ENCODE assay signal across 18 cellular contexts in genomic region chr9:105713260-105713938, GRCh38. TPM values are rescaled to one million over a fixed set of nuclear protein-coding genes. Genes with fewer than 3 reads are reported as not detected.
DNase-seq lines count a peak whose midpoint lies in the region; ATAC-seq, FAIRE-seq and TF ChIP-seq lines count a peak whose summit lies in the region.
"Had no signal": no experiment of that assay in that cellular context is flagged by ENCODE, and none has a peak within 500 bp of the region (broad histone marks: within the 10 kb centered on the region; RNA-seq: fewer than 3 reads in every experiment).

No MANE protein-coding gene starts in this region.

- H3K4me1 ChIP-seq in HCT116 (ENCODE audit: control insufficient read depth in 1 of 2, insufficient read depth in 2 of 2, low read length in 2 of 2) (no peaks in the 10 kb centered on the region), endodermal cell (ENCODE audit: control insufficient read depth, insufficient read depth, low read length) (no peaks in the 10 kb centered on the region), gastrocnemius medialis (peaks cover 38 to 49% of the 10 kb centered on the region in 2 donors), small intestine (ENCODE audit: control insufficient read depth in 2 of 2, insufficient read depth in 1 of 2, low read depth in 1 of 2, low read length in 1 of 2) (no peaks in the 10 kb centered on the region)

- no peak overlapping the region for H2AFZ ChIP-seq in HCT116 (ENCODE audit: low read depth, low read length, poor library complexity, severe bottlenecking)
- H2AFZ ChIP-seq: GM23248 had no signal

- DNase-seq in activated naive CD8-positive, alpha-beta T cell treated with anti-CD3 and anti-CD28 coated beads, Interleukin-2, amount 50 U/mL, for 24 hours, result no peak
- no peak for DNase-seq in activated naive CD8-positive, alpha-beta T cell treated with anti-CD3 and anti-CD28 coated beads for 36 hours
- DNase-seq in HCT116 (ENCODE audit: low read depth, low spot score), result no peak
- peak; percentile 54 for DNase-seq in endodermal cell
- no peak for DNase-seq in stimulated activated naive CD8-positive, alpha-beta T cell treated with anti-CD3 and anti-CD28 coated beads, Interleukin-15, Interleukin-2, amounts not matched to agents 100 U/mL and 50 U/mL, for 24 hours
- DNase-seq in gastrocnemius medialis, result no peak
- no peak for DNase-seq in small intestine
- no peak for DNase-seq in G401 (ENCODE audit: low spot score)
- DNase-seq: CD8-positive, alpha-beta memory T cell; DMS 273 treated with DMSO at 0.1 percent for 48 hours; GM23248; H7 had no signal

- FAIRE-seq in small intestine (lab: Jason Lieb, UNC), result no peak
- FAIRE-seq: GM12878, GM18507 had no signal

- POLR2A ChIA-PET in HCT116 (lab: Charles Lee), result no interaction called here

- H3K27me3 ChIP-seq in HCT116 (ENCODE audit: insufficient read depth, low read length) (no peaks in the 10 kb centered on the region), endodermal cell (ENCODE audit: control insufficient read depth, insufficient read depth, low read length, poor library complexity, severe bottlenecking) (no peaks in the 10 kb centered on the region), gastrocnemius medialis (no peaks in the 10 kb centered on the region), small intestine (ENCODE audit: control insufficient read depth in 2 of 2, insufficient read depth in 2 of 2, low read length in 2 of 2) (no peaks in the 10 kb centered on the region)
- H3K27me3 ChIP-seq: BLaER1 had no signal

- H3K4me2 ChIP-seq in HCT116 (ENCODE audit: low read length), result no peak overlapping the region
- H3K4me2 ChIP-seq: BLaER1 had no signal

- H3K27ac ChIP-seq in HCT116 (ENCODE audit: low read depth, low read length) (no peak overlapping the region), endodermal cell (ENCODE audit: low read depth, low read length) (no peak overlapping the region), gastrocnemius medialis (peak overlapping the region in 2 of 4 donors; percentile 82 to 83), small intestine (ENCODE audit: low read depth in 1 of 2, low read length in 1 of 2) (no peak overlapping the region)
- H3K27ac ChIP-seq: 22Rv1, BLaER1, GM23248 had no signal

- 85 to 91% methylated on average over 3 to 10 of the region's 10 CpGs for WGBS in endodermal cell (ENCODE audit: insufficient coverage in 1 of 2, insufficient read length in 1 of 2), 2 experiments
- 96 to 98% (median 98%) methylated on average over 10 of the region's 10 CpGs for WGBS in small intestine, 3 donors

- no peak for TF ChIP-seq RAD21 in HCT116 (IDR thresholded peaks at IDR 0.05; ENCODE audit: low read depth)

- no peaks in the 10 kb centered on the region for H3K9me3 Mint-ChIP-seq in activated naive CD8-positive, alpha-beta T cell treated with anti-CD3 and anti-CD28 coated beads, Interleukin-2, amount 50 U/mL, for 24 hours
- H3K9me3 Mint-ChIP-seq in activated naive CD8-positive, alpha-beta T cell treated with anti-CD3 and anti-CD28 coated beads for 36 hours, result no peaks in the 10 kb centered on the region
- no peaks in the 10 kb centered on the region for H3K9me3 Mint-ChIP-seq in endodermal cell
- H3K9me3 Mint-ChIP-seq: CD8-positive, alpha-beta memory T cell had no signal

- peaks cover 3% of the 10 kb centered on the region for H3K4me1 Mint-ChIP-seq in activated naive CD8-positive, alpha-beta T cell treated with anti-CD3 and anti-CD28 coated beads, Interleukin-2, amount 50 U/mL, for 24 hours
- H3K4me1 Mint-ChIP-seq in activated naive CD8-positive, alpha-beta T cell treated with anti-CD3 and anti-CD28 coated beads for 36 hours, result peaks cover 6% of the 10 kb centered on the region
- peaks cover 5% of the 10 kb centered on the region for H3K4me1 Mint-ChIP-seq in endodermal cell

- H3K9me3 ChIP-seq in HCT116 (ENCODE audit: control insufficient read depth in 1 of 2, insufficient read depth in 1 of 2, low read depth in 1 of 2, low read length in 2 of 2) (no peaks in the 10 kb centered on the region), endodermal cell (ENCODE audit: control insufficient read depth, low read length) (peaks cover 12% of the 10 kb centered on the region), gastrocnemius medialis (no peaks in the 10 kb centered on the region), small intestine (ENCODE audit: control insufficient read depth, low read depth) (no peaks in the 10 kb centered on the region)

- no peaks in the 10 kb centered on the region for H3K9me2 ChIP-seq in HCT116 (ENCODE audit: insufficient read depth)

- RAD21 ChIA-PET in HCT116 (lab: Charles Lee; ENCODE audit: low non-redundant PET in 1 of 2, low total read pairs in 2 of 2, uncharacterized antibody in 2 of 2, unreplicated experiment in 2 of 2), result no interaction called here

- peak; percentile 36 for ATAC-seq in activated naive CD8-positive, alpha-beta T cell treated with anti-CD3 and anti-CD28 coated beads, Interleukin-2, amount 50 U/mL, for 24 hours
- ATAC-seq in HCT116, result peak; percentile 38
- peak; percentile 43 for ATAC-seq in stimulated activated naive CD8-positive, alpha-beta T cell treated with anti-CD3 and anti-CD28 coated beads, Interleukin-15, Interleukin-2, amounts not matched to agents 100 U/mL and 50 U/mL, for 24 hours
- ATAC-seq in gastrocnemius medialis, result no peak
- ATAC-seq: GM12878 had no signal

- in situ Hi-C loops in gastrocnemius medialis (cut with MboI; ENCODE audit: low sequenced_read_pairs in 4 of 4) (loop anchor here in 1 of 4 donors (25.0 kb wide), 1 partner anchor 276 kb away; the partner anchor contains the start of gene FSD1L), G401 (cut with HindIII; ENCODE audit: low sequenced_read_pairs) (loop anchor here (25.0 kb wide), 1 partner anchor 126 kb away; no protein-coding TSS in a partner anchor)

- H3K27me3 Mint-ChIP-seq in activated naive CD8-positive, alpha-beta T cell treated with anti-CD3 and anti-CD28 coated beads, Interleukin-2, amount 50 U/mL, for 24 hours, result no peaks in the 10 kb centered on the region
- no peaks in the 10 kb centered on the region for H3K27me3 Mint-ChIP-seq in activated naive CD8-positive, alpha-beta T cell treated with anti-CD3 and anti-CD28 coated beads for 36 hours
- no peaks in the 10 kb centered on the region for H3K27me3 Mint-ChIP-seq in endodermal cell (ENCODE audit: insufficient read depth)
- H3K27me3 Mint-ChIP-seq: CD8-positive, alpha-beta memory T cell had no signal

- TF ChIP-seq CTCF in HCT116 (IDR thresholded peaks at IDR 0.05 in 2 of 3, conservative IDR thresholded peaks at IDR 0.05 in 1 of 3; ENCODE audit: borderline replicate concordance in 1 of 3, insufficient read depth in 1 of 3, low read depth in 2 of 3, low read length in 2 of 3) (no peak), endodermal cell (conservative IDR thresholded peaks at IDR 0.05) (no peak), gastrocnemius medialis (IDR thresholded peaks at IDR 0.05 in 4 of 5, conservative IDR thresholded peaks at IDR 0.05 in 1 of 5) (no peak)

- H3K4me3 ChIP-seq in HCT116 (replicated peaks in 1 of 2; ENCODE audit: low read depth in 1 of 2, low read length in 2 of 2), result no peak overlapping the region
- no peak overlapping the region for H3K4me3 ChIP-seq in endodermal cell (ENCODE audit: low read length)
- no peak overlapping the region for H3K4me3 ChIP-seq in gastrocnemius medialis
- H3K4me3 ChIP-seq in small intestine (ENCODE audit: low read depth in 1 of 2, low read length in 2 of 2), result no peak overlapping the region
- H3K4me3 ChIP-seq: BLaER1, GM12878, GM23248 had no signal

- H3K4me3 Mint-ChIP-seq in activated naive CD8-positive, alpha-beta T cell treated with anti-CD3 and anti-CD28 coated beads, Interleukin-2, amount 50 U/mL, for 24 hours, result no peak overlapping the region
- H3K4me3 Mint-ChIP-seq in activated naive CD8-positive, alpha-beta T cell treated with anti-CD3 and anti-CD28 coated beads for 36 hours, result no peak overlapping the region
- no peak overlapping the region for H3K4me3 Mint-ChIP-seq in endodermal cell
- H3K4me3 Mint-ChIP-seq: CD8-positive, alpha-beta memory T cell had no signal

- TF ChIP-seq POLR2A in HCT116 (IDR thresholded peaks at IDR 0.05; ENCODE audit: borderline replicate concordance, extremely low read depth, insufficient read depth, insufficient read length), result no peak
- no peak for TF ChIP-seq POLR2A in gastrocnemius medialis (IDR thresholded peaks at IDR 0.05)

- intact Hi-C loops in HCT116 (cut with micrococcal nuclease) (no loop called here), gastrocnemius medialis (cut with DNase I; ENCODE audit: low total_unique reads) (loop anchor here (2.0 to 5.0 kb wide), 2 partner anchors 103 to 1059 kb away; no protein-coding TSS in a partner anchor)

- BruUV-seq in HCT116 (replicated peaks; lab: Mats Ljungman, UMichigan), result no TSS peak

- H4K20me1 ChIP-seq in HCT116 (ENCODE audit: insufficient read depth), result no peaks in the 10 kb centered on the region
- H4K20me1 ChIP-seq: BLaER1 had no signal

- H3K36me3 Mint-ChIP-seq in activated naive CD8-positive, alpha-beta T cell treated with anti-CD3 and anti-CD28 coated beads, Interleukin-2, amount 50 U/mL, for 24 hours (ENCODE audit: low read depth), result peaks cover 5% of the 10 kb centered on the region
- H3K36me3 Mint-ChIP-seq in activated naive CD8-positive, alpha-beta T cell treated with anti-CD3 and anti-CD28 coated beads for 36 hours, result peaks cover 11% of the 10 kb centered on the region
- peaks cover 4% of the 10 kb centered on the region for H3K36me3 Mint-ChIP-seq in endodermal cell (ENCODE audit: low read depth)

- 0 out of 4 replicates have a peak, but pooled peaks cover 0 to 5% of the 10 kb centered on the region in 2 experiments for H3K36me3 ChIP-seq in HCT116 (ENCODE audit: control insufficient read depth in 1 of 2, insufficient read depth in 2 of 2, low read length in 2 of 2)
- peaks cover 12% of the 10 kb centered on the region for H3K36me3 ChIP-seq in endodermal cell (ENCODE audit: control insufficient read depth, insufficient read depth, low read length)
- no peaks in the 10 kb centered on the region for H3K36me3 ChIP-seq in gastrocnemius medialis
- H3K36me3 ChIP-seq in small intestine (ENCODE audit: control insufficient read depth in 2 of 2, insufficient read depth in 2 of 2, low read length in 2 of 2), result peaks cover 1 to 3% of the 10 kb centered on the region in 2 donors

- H3K79me2 ChIP-seq in HCT116 (ENCODE audit: insufficient read depth, low read length), result 0 out of 2 replicates have a peak, but pooled peaks cover 6% of the 10 kb centered on the region

- H3K27ac Mint-ChIP-seq in activated naive CD8-positive, alpha-beta T cell treated with anti-CD3 and anti-CD28 coated beads, Interleukin-2, amount 50 U/mL, for 24 hours, result no peak overlapping the region
- no peak overlapping the region for H3K27ac Mint-ChIP-seq in activated naive CD8-positive, alpha-beta T cell treated with anti-CD3 and anti-CD28 coated beads for 36 hours
- H3K27ac Mint-ChIP-seq in endodermal cell, result no peak overlapping the region
- H3K27ac Mint-ChIP-seq: CD8-positive, alpha-beta memory T cell had no signal

- H3K9ac ChIP-seq in HCT116 (ENCODE audit: low read length) (no peak overlapping the region), endodermal cell (ENCODE audit: extremely low read depth, low read length, poor library complexity, severe bottlenecking) (no peak overlapping the region)
- H3K9ac ChIP-seq: BLaER1, GM23248 had no signal

- CTCF ChIA-PET in HCT116 (lab: Charles Lee), result no interaction called here

RNA-seq across cellular contexts. Expression of gene TMEM38B, which starts 19.1 kb away (rescaled TPM):
- total RNA-seq in activated naive CD8-positive, alpha-beta T cell treated with anti-CD3 and anti-CD28 coated beads for 36 hours, result 10 to 100 TPM; 16.8 to 17.8 TPM
- total RNA-seq in HCT116 (2021; ENCODE audit: unreplicated experiment), result 24.5 TPM
- polyA plus RNA-seq in HCT116 (2012), result 9.6 and 10.2 TPM in 2 replicates
- 10 to 100 TPM; 24.7 to 48.0 TPM for total RNA-seq in endodermal cell
- 19.8 TPM for polyA plus RNA-seq in endodermal cell (2013, experiment 1 of 2)
- polyA plus RNA-seq in endodermal cell (2013, experiment 2 of 2), result 18.8 TPM
- 10 to 100 TPM; 81.4 to 97.6 (median 89.8) TPM for total RNA-seq in gastrocnemius medialis
- polyA plus RNA-seq in small intestine, result 10 to 100 TPM in 1 of 3 donors, 1 to 10 TPM in 2; 2.9 to 13.6 (median 6.8) TPM
- 23.1 and 29.5 TPM in 2 replicates for total RNA-seq in G401 (2014; rRNA removed; shearing (Covaris generic))

RNA-seq across cellular contexts. Expression of gene TAL2, which starts 51.1 kb away (rescaled TPM):
- total RNA-seq in activated naive CD8-positive, alpha-beta T cell treated with anti-CD3 and anti-CD28 coated beads for 36 hours, result not detected
- not detected for total RNA-seq in HCT116 (2021; ENCODE audit: unreplicated experiment)
- 0.27 TPM in 1 of 2 replicates, not detected in the other for polyA plus RNA-seq in HCT116 (2012)
- 1 to 10 TPM; 4.1 to 7.0 TPM for total RNA-seq in endodermal cell
- 4.0 TPM for polyA plus RNA-seq in endodermal cell (2013, experiment 1 of 2)
- 2.7 TPM for polyA plus RNA-seq in endodermal cell (2013, experiment 2 of 2)
- total RNA-seq in gastrocnemius medialis, result not detected
- under 1 TPM in 1 of 3 donors, not detected in 2; 0.10 TPM for polyA plus RNA-seq in small intestine
- total RNA-seq in G401 (2014; rRNA removed; shearing (Covaris generic)), result not detected in 2 replicates
- total RNA-seq: A673, GM23248, H7, HT1080 had no signal
- polyA plus RNA-seq: CD8-positive, alpha-beta memory T cell; GM23248 had no signal

Comparison
In these comparisons a context has a peak if more than half of its experiments do, and no peak if none do; other contexts are left out.
1. ATAC-seq: peak in activated naive CD8-positive, alpha-beta T cell treated with anti-CD3 and anti-CD28 coated beads, Interleukin-2, amount 50 U/mL, for 24 hours (single experiment), HCT116 (single experiment) and stimulated activated naive CD8-positive, alpha-beta T cell treated with anti-CD3 and anti-CD28 coated beads, Interleukin-15, Interleukin-2, amounts not matched to agents 100 U/mL and 50 U/mL, for 24 hours (single experiment); none in gastrocnemius medialis (0 of 2).